In the genomic region with DNA sequence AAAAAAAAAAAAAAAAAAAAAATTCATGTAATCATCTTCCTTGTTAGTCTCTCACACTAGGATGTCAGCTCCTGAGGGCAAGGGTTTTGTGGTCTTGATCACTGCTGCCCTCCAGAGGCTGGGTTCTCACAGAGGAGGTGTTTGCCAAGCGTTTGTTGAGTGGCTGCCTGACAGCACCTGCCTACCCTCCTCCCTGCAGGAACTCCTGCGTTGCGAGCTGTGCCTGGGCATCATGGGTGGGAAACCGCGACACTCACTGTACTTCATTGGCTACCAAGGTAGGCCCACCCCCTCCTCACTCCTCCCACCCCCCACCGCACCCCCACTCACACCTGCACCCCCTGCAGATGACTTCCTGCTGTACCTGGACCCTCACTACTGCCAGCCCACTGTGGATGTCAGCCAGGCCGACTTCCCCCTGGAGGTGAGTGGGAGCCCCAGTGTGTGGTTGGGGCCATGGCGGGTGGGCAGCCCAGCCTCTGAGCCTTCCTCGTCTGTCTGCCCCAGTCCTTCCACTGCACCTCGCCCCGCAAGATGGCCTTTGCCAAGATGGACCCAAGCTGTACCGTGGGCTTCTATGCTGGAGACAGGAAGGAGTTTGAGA, we compare ENCODE assay signal across 8 cellular contexts. TPM values are rescaled to one million over a fixed set of nuclear protein-coding genes. Genes with fewer than 3 reads are reported as not detected.
DNase-seq lines count a peak whose midpoint lies in the region; ATAC-seq lines count a peak whose summit lies in the region.

No MANE protein-coding gene starts in this region.

- H3K4me3 Mint-ChIP-seq in activated naive CD8-positive, alpha-beta T cell, result no peak overlapping the region

- peak overlapping the region; percentile 66 for H3K27ac Mint-ChIP-seq in activated naive CD8-positive, alpha-beta T cell

- no peaks in the 10 kb centered on the region for H3K36me3 Mint-ChIP-seq in activated naive CD8-positive, alpha-beta T cell

- no CpG with 5 or more reads among the region's 12 CpGs for WGBS in neuronal stem cell (ENCODE audit: extremely low coverage in 2 of 2, insufficient read length in 2 of 2, insufficient replicate concordance in 1 of 2), 2 donors

- no peak overlapping the region for H2AFZ ChIP-seq in neuronal stem cell (ENCODE audit: low read length)

- H3K27me3 ChIP-seq in neuronal stem cell (ENCODE audit: control insufficient read depth in 3 of 3, insufficient read depth in 3 of 3, low read depth in 1 of 3, low read length in 3 of 3), result no peaks in the 10 kb centered on the region

- DNase-seq in NCI-H2196 (lab: John Stamatoyannopoulos, UW; ENCODE audit: unreplicated experiment), result peak; percentile 26
- DNase-seq in NCI-H2196 treated with DMSO at 0.1 percent for 48 hours (lab: John Stamatoyannopoulos, UW; ENCODE audit: unreplicated experiment), result no peak
- peak; percentile 62 for DNase-seq in NCI-H2171 treated with DMSO at 0.1 percent for 48 hours (lab: John Stamatoyannopoulos, UW)
- DNase-seq in neuronal stem cell (ENCODE audit: low spot score), result no peak
- no peak for DNase-seq in amniotic stem cell (lab: John Stamatoyannopoulos, UW)

- no peak overlapping the region for H2BK12ac ChIP-seq in neuronal stem cell (ENCODE audit: low read length)

- peaks cover 56 to 85% of the 10 kb centered on the region in 2 donors for H3K36me3 ChIP-seq in neuronal stem cell (replicated peaks in 1 of 2; ENCODE audit: control insufficient read depth in 2 of 2, insufficient read depth in 2 of 2, low read length in 2 of 2)

- no peak overlapping the region for H2BK15ac ChIP-seq in neuronal stem cell (ENCODE audit: low read length)

- H3K23ac ChIP-seq in neuronal stem cell (ENCODE audit: low read depth, low read length, poor library complexity), result peak overlapping the region; percentile 81

- H3K4me1 Mint-ChIP-seq in activated naive CD8-positive, alpha-beta T cell (ENCODE audit: low read depth), result peaks cover 50% of the 10 kb centered on the region

- no peaks in the 10 kb centered on the region for H3K9me3 Mint-ChIP-seq in activated naive CD8-positive, alpha-beta T cell (ENCODE audit: low read depth)

- H3K4me1 ChIP-seq in neuronal stem cell (ENCODE audit: control insufficient read depth in 2 of 2, insufficient read depth in 1 of 2, low read depth in 1 of 2, low read length in 2 of 2), result no peaks in the 10 kb centered on the region

- no peak overlapping the region for H3K4me2 ChIP-seq in neuronal stem cell (ENCODE audit: insufficient read depth, low read length, poor library complexity, severe bottlenecking)

- no peak overlapping the region for H2AK5ac ChIP-seq in neuronal stem cell (ENCODE audit: low read depth, low read length)

- H3K9ac ChIP-seq in neuronal stem cell (ENCODE audit: low read depth, low read length, poor library complexity), result no peak overlapping the region

- H3K18ac ChIP-seq in neuronal stem cell (ENCODE audit: low read length), result no peak overlapping the region

- H2BK120ac ChIP-seq in neuronal stem cell (ENCODE audit: low read depth, low read length), result no peak overlapping the region

- no peaks in the 10 kb centered on the region for H3K27me3 Mint-ChIP-seq in activated naive CD8-positive, alpha-beta T cell

- no peak overlapping the region for H3K4me3 ChIP-seq in neuronal stem cell (ENCODE audit: low read length in 2 of 2)

- ATAC-seq in GM18867 (IDR thresholded peaks at IDR 0.05; ENCODE audit: unreplicated experiment), result no peak
- no peak for ATAC-seq in HG03571 (IDR thresholded peaks at IDR 0.05; ENCODE audit: unreplicated experiment)

- no peaks in the 10 kb centered on the region for H3K9me3 ChIP-seq in neuronal stem cell (replicated peaks in 1 of 2; ENCODE audit: control insufficient read depth in 2 of 2, insufficient read depth in 1 of 2, low read depth in 1 of 2, low read length in 2 of 2)

- H4K8ac ChIP-seq in neuronal stem cell (ENCODE audit: low read depth, low read length), result no peak overlapping the region

- H4K91ac ChIP-seq in neuronal stem cell (ENCODE audit: low read depth, low read length, poor library complexity), result no peak overlapping the region

- no peak overlapping the region for H3K27ac ChIP-seq in neuronal stem cell (replicated peaks; ENCODE audit: low read length)

- peaks cover 4% of the 10 kb centered on the region for H3K79me1 ChIP-seq in neuronal stem cell (ENCODE audit: low read depth, low read length)

- H2BK5ac ChIP-seq in neuronal stem cell (ENCODE audit: low read length), result no peak overlapping the region

- H3K4ac ChIP-seq in neuronal stem cell (ENCODE audit: low read length), result no peak overlapping the region

- no peak overlapping the region for H3K14ac ChIP-seq in neuronal stem cell (ENCODE audit: low read length)

RNA-seq across cellular contexts. Expression of a gene that starts 8.1 kb away (rescaled TPM):
- polyA plus RNA-seq in neuronal stem cell (2013, experiment 1 of 2), result 25.1 TPM
- 24.7 TPM for polyA plus RNA-seq in neuronal stem cell (2013, experiment 2 of 2)

RNA-seq across cellular contexts. Expression of a gene that starts 14.0 kb away (rescaled TPM):
- polyA plus RNA-seq in neuronal stem cell (2013, experiment 1 of 2), result 19.4 TPM
- 18.1 TPM for polyA plus RNA-seq in neuronal stem cell (2013, experiment 2 of 2)

RNA-seq across cellular contexts. Expression of a gene that starts 17.0 kb away (rescaled TPM):
- polyA plus RNA-seq in neuronal stem cell (2013, experiment 1 of 2), result 2.9 TPM
- 2.6 TPM for polyA plus RNA-seq in neuronal stem cell (2013, experiment 2 of 2)

RNA-seq across cellular contexts. Expression of a gene that starts 34.6 kb away (rescaled TPM):
- polyA plus RNA-seq in neuronal stem cell (2013, experiment 1 of 2), result 5.2 TPM
- polyA plus RNA-seq in neuronal stem cell (2013, experiment 2 of 2), result 5.2 TPM

RNA-seq across cellular contexts. Expression of a gene that starts 35.3 kb away (rescaled TPM):
- polyA plus RNA-seq in neuronal stem cell (2013, experiment 1 of 2), result 0.29 TPM
- polyA plus RNA-seq in neuronal stem cell (2013, experiment 2 of 2), result 0.25 TPM

Comparison
In these comparisons a context has a peak if more than half of its experiments do, and no peak if none do; other contexts are left out.
1. DNase-seq: peak in NCI-H2196 (single experiment) and NCI-H2171 treated with DMSO at 0.1 percent for 48 hours (single experiment); none in NCI-H2196 treated with DMSO at 0.1 percent for 48 hours (single experiment), neuronal stem cell (single experiment) and amniotic stem cell (single experiment).